ENCODE assay signal across 25 cellular contexts in the genomic region with DNA sequence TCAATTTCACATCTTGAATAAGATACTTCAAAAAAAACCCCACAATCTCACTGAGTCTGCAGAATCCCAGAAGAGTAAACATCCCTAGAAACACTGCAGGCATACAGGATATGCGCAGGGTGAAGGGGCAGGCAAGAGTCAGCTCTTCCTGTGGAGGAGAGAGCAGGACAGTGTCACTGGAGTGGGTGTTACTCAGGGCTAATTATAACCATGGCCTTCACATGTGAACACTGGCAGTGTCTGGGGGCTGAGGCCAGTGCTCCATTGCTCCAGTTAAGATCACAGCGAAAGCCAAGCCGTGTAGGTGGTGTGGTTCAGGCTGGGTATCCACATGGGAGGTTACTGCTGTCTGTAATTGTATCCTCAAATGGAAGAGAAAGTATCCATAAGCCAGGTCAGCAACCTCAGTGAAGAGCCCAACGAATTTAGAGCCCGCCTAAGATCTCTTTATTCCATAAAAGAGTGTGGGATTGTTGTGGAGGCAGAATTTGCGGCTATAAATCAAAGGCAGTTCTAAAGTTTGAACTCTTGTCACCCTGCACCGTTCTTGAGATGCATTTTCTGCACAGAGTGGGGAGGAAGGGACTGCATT.
A peak's percentile ranks its signal among the peaks of the same experiment; 100 is the strongest.
DNase-seq lines count a peak whose midpoint lies in the region; ATAC-seq and TF ChIP-seq lines count a peak whose summit lies in the region.
"Had no signal": no experiment of that assay in that cellular context is flagged by ENCODE, and none has a peak within 500 bp of the region (broad histone marks: within the 10 kb centered on the region; RNA-seq: fewer than 3 reads in every experiment).

No MANE protein-coding gene starts in this region.

- H4K91ac ChIP-seq in IMR-90 (ENCODE audit: insufficient read depth, low read depth, low read length), result no peak overlapping the region

- WGBS in IMR-90 (ENCODE audit: extremely low coverage in 2 of 2, insufficient read length in 1 of 2), 2 experiments, result 64% methylated on average over 2 of the region's 7 CpGs; no CpG with 5 or more reads in 1 of the 2 experiments

- no peak overlapping the region for H3K18ac ChIP-seq in IMR-90 (ENCODE audit: low read depth, low read length)

- no peak overlapping the region for H2AK9ac ChIP-seq in IMR-90 (replicated peaks; ENCODE audit: low read depth, low read length, poor library complexity)

- H4K5ac ChIP-seq in IMR-90 (ENCODE audit: low read depth, low read length), result no peak overlapping the region

- peaks cover 8% of the 10 kb centered on the region; the same call in 1 of the 2 replicates for H3K4me1 ChIP-seq in IMR-90 (ENCODE audit: control insufficient read depth, insufficient read depth, low read length)
- H3K4me1 ChIP-seq: esophagus muscularis mucosa had no signal

- H3K79me1 ChIP-seq in IMR-90 (ENCODE audit: low read depth in 1 of 2, low read length in 2 of 2), result peaks cover 0 to 4% of the 10 kb centered on the region in 2 experiments; a peak in 1 of 4 replicates

- H3K23ac ChIP-seq in IMR-90 (ENCODE audit: low read depth, low read length), result no peak overlapping the region

- H3K14ac ChIP-seq in IMR-90 (replicated peaks; ENCODE audit: low read depth, low read length), result 0 out of 2 replicates have a peak overlapping the region, but pooled peaks have one; percentile 48

- peak; percentile 49 for DNase-seq in DMS53 (lab: John Stamatoyannopoulos, UW)
- DNase-seq in IMR-90, result peak; percentile 35
- DNase-seq in foreskin melanocyte, result peak; percentile 1
- no peak for DNase-seq in neural crest cell (ENCODE audit: low read depth, low spot score)
- no peak for DNase-seq in NCI-H1105 (lab: John Stamatoyannopoulos, UW)
- no peak for DNase-seq in ureter (ENCODE audit: low spot score)
- DNase-seq: activated CD4-positive, alpha-beta memory T cell treated with anti-CD3 and anti-CD28 coated beads for 36 hours; activated naive CD4-positive, alpha-beta T cell; amygdala; CD4-positive, alpha-beta T cell; cerebellar nuclear complex; DMS79; effector memory CD4-positive, alpha-beta T cell; glutamatergic neuron; HFFc6; immature natural killer cell; Kasumi-1; naive thymus-derived CD8-positive, alpha-beta T cell; NCI-H1048; NCI-H2081 treated with DMSO at 0.1 percent for 48 hours; NCI-H526 treated with DMSO at 0.1 percent for 48 hours had no signal

- no peak overlapping the region for H3K4me3 Mint-ChIP-seq in neural crest cell
- H3K4me3 Mint-ChIP-seq: activated CD4-positive, alpha-beta memory T cell treated with anti-CD3 and anti-CD28 coated beads for 36 hours; CD4-positive, alpha-beta T cell; HFFc6; immature natural killer cell; naive thymus-derived CD8-positive, alpha-beta T cell; stimulated activated effector memory CD8-positive, alpha-beta T cell treated with anti-CD3 and anti-CD28 coated beads, Interleukin-12 subunit alpha, Interleukin-12 subunit beta, amount 100 ng/mL, for 72 hours had no signal

- H3K36me3 ChIP-seq in IMR-90 (ENCODE audit: control insufficient read depth, insufficient read depth, low read length), result peaks cover 76% of the 10 kb centered on the region

- H3K27me3 Mint-ChIP-seq in neural crest cell (ENCODE audit: low read depth), result no peaks in the 10 kb centered on the region
- H3K27me3 Mint-ChIP-seq: activated CD4-positive, alpha-beta memory T cell treated with anti-CD3 and anti-CD28 coated beads for 36 hours; CD4-positive, alpha-beta T cell; naive thymus-derived CD8-positive, alpha-beta T cell had no signal

- no peak overlapping the region for H3K9ac ChIP-seq in IMR-90 (ENCODE audit: low read depth, low read length)

- H2BK120ac ChIP-seq in IMR-90 (ENCODE audit: low read depth, low read length), result no peak overlapping the region

- dilution Hi-C loops in IMR-90 (cut with HindIII; ENCODE audit: low sequenced_read_pairs, unreplicated experiment), result no loop called here

- H2AFZ ChIP-seq in IMR-90 (replicated peaks; ENCODE audit: low read length, poor library complexity), result no peak overlapping the region

- in situ Hi-C loops in IMR-90 (cut with MboI; ENCODE audit: low sequenced_read_pairs), result no loop called here

- H3K56ac ChIP-seq in IMR-90 (ENCODE audit: extremely low read depth, insufficient read depth, low read length), result no peak overlapping the region

- peak; percentile 2; the same call in 1 of the 2 replicates for ATAC-seq in IMR-90 (ENCODE audit: low read depth)
- ATAC-seq in HG03469 (IDR thresholded peaks at IDR 0.05; ENCODE audit: unreplicated experiment), result no peak
- no peak for ATAC-seq in HG02852 (IDR thresholded peaks at IDR 0.05; ENCODE audit: unreplicated experiment)
- ATAC-seq: naive thymus-derived CD8-positive, alpha-beta T cell; stimulated activated effector memory CD8-positive, alpha-beta T cell treated with anti-CD3 and anti-CD28 coated beads, Interleukin-12 subunit alpha, Interleukin-12 subunit beta, amount 100 ng/mL, for 72 hours had no signal

- TF ChIP-seq CTCF in IMR-90 (conservative IDR thresholded peaks at IDR 0.05; ENCODE audit: low read depth, low read length), result no peak
- no peak for TF ChIP-seq CTCF in neural crest cell (conservative IDR thresholded peaks at IDR 0.05)

- H2BK20ac ChIP-seq in IMR-90 (ENCODE audit: low read depth, low read length), result no peak overlapping the region

- no peak overlapping the region for H3K27ac ChIP-seq in IMR-90 (ENCODE audit: insufficient read depth, low read length)
- H3K27ac ChIP-seq: esophagus muscularis mucosa had no signal

- peak overlapping the region; percentile 65 for H3K27ac Mint-ChIP-seq in neural crest cell (ENCODE audit: unreplicated experiment)
- H3K27ac Mint-ChIP-seq: activated CD4-positive, alpha-beta memory T cell treated with anti-CD3 and anti-CD28 coated beads for 36 hours; CD4-positive, alpha-beta T cell; HFFc6; immature natural killer cell; stimulated activated effector memory CD8-positive, alpha-beta T cell treated with anti-CD3 and anti-CD28 coated beads, Interleukin-12 subunit alpha, Interleukin-12 subunit beta, amount 100 ng/mL, for 72 hours had no signal

- no peak overlapping the region for H4K8ac ChIP-seq in IMR-90 (ENCODE audit: low read depth in 2 of 2, low read length in 2 of 2)

- no peak overlapping the region for H3K4me3 ChIP-seq in IMR-90 (ENCODE audit: insufficient read depth, low read depth, low read length)
- H3K4me3 ChIP-seq: esophagus muscularis mucosa had no signal

- peaks cover 5% of the 10 kb centered on the region for H3K9me3 Mint-ChIP-seq in neural crest cell
- H3K9me3 Mint-ChIP-seq: CD4-positive, alpha-beta T cell; immature natural killer cell; stimulated activated effector memory CD8-positive, alpha-beta T cell treated with anti-CD3 and anti-CD28 coated beads, Interleukin-12 subunit alpha, Interleukin-12 subunit beta, amount 100 ng/mL, for 72 hours had no signal

- H3K4me1 Mint-ChIP-seq in neural crest cell, result peaks cover 16% of the 10 kb centered on the region
- H3K4me1 Mint-ChIP-seq: immature natural killer cell; stimulated activated effector memory CD8-positive, alpha-beta T cell treated with anti-CD3 and anti-CD28 coated beads, Interleukin-12 subunit alpha, Interleukin-12 subunit beta, amount 100 ng/mL, for 72 hours had no signal

- H2BK5ac ChIP-seq in IMR-90 (ENCODE audit: low read depth, low read length, poor library complexity, severe bottlenecking), result no peak overlapping the region

- H3K9me3 ChIP-seq in IMR-90 (ENCODE audit: control insufficient read depth, insufficient read depth, low read length), result no peaks in the 10 kb centered on the region

- no peaks in the 10 kb centered on the region for H3K27me3 ChIP-seq in IMR-90 (ENCODE audit: control insufficient read depth, insufficient read depth, low read length)
- H3K27me3 ChIP-seq: esophagus muscularis mucosa had no signal

- no TSS peak for BruUV-seq in IMR-90 (replicated peaks; lab: Mats Ljungman, UMichigan)

- no peak overlapping the region for H2BK15ac ChIP-seq in IMR-90 (ENCODE audit: low read depth, low read length)

- no peak for TF ChIP-seq POLR2A in IMR-90 (IDR thresholded peaks at IDR 0.05; ENCODE audit: low read depth, low read length)

- no peak overlapping the region for H3K4ac ChIP-seq in IMR-90 (ENCODE audit: low read depth, low read length)

- CTCF ChIA-PET in IMR-90 (lab: Yijun Ruan, JAX), result interaction anchor here (0.6 to 1.1 kb wide), 2 partner anchors 15 to 17 kb away, joined by 3 read pairs; no protein-coding TSS in a partner anchor

- TF ChIP-seq RAD21 in IMR-90 (IDR thresholded peaks at IDR 0.05; ENCODE audit: low read length), result no peak

- peaks cover 32% of the 10 kb centered on the region for H4K20me1 ChIP-seq in IMR-90 (ENCODE audit: insufficient read depth, low read length)

- no peak overlapping the region for H2AK5ac ChIP-seq in IMR-90 (ENCODE audit: low read depth, low read length)

- H3K9me1 ChIP-seq in IMR-90 (ENCODE audit: insufficient read depth, low read length), result peaks cover 21% of the 10 kb centered on the region; the same call in 1 of the 2 replicates

- H3K36me3 Mint-ChIP-seq in neural crest cell (ENCODE audit: low read depth), result peaks cover 12% of the 10 kb centered on the region
- H3K36me3 Mint-ChIP-seq: stimulated activated effector memory CD8-positive, alpha-beta T cell treated with anti-CD3 and anti-CD28 coated beads, Interleukin-12 subunit alpha, Interleukin-12 subunit beta, amount 100 ng/mL, for 72 hours had no signal

- intact Hi-C loops in IMR-90 (cut with micrococcal nuclease), result no loop called here

- no peak overlapping the region for H3K4me2 ChIP-seq in IMR-90 (ENCODE audit: low read depth, low read length)

- POLR2A ChIA-PET in IMR-90 (lab: Charles Lee; ENCODE audit: unreplicated experiment), result no interaction called here

TF ChIP-seq in IMR-90, 13 proteins besides CTCF, POLR2A, EP300 and RAD21:
- TF ChIP-seq RCOR1 (IDR thresholded peaks at IDR 0.05; ENCODE audit: insufficient replicate concordance, low read length) (no peak), CEBPB (IDR thresholded peaks at IDR 0.05; ENCODE audit: low read depth, low read length) (no peak), FOS (IDR thresholded peaks at IDR 0.05; ENCODE audit: low read depth, low read length) (no peak), SMC3 (IDR thresholded peaks at IDR 0.05; ENCODE audit: low read depth, low read length) (no peak)
- TF ChIP-seq, protein P1, sequence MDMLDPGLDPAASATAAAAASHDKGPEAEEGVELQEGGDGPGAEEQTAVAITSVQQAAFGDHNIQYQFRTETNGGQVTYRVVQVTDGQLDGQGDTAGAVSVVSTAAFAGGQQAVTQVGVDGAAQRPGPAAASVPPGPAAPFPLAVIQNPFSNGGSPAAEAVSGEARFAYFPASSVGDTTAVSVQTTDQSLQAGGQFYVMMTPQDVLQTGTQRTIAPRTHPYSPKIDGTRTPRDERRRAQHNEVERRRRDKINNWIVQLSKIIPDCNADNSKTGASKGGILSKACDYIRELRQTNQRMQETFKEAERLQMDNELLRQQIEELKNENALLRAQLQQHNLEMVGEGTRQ (IDR thresholded peaks at IDR 0.05; ENCODE audit: low read depth, low read length), result no peak
TF ChIP-seq in IMR-90: peak in this region for 0.

Comparison
In these comparisons a context has a peak if more than half of its experiments do, and no peak if none do; other contexts are left out.
1. DNase-seq: peak in DMS53 (single experiment), IMR-90 (single experiment) and foreskin melanocyte (single experiment); none in neural crest cell (single experiment), NCI-H1105 (single experiment) and ureter (single experiment).